In genomic region chr20:23620670-23621386, GRCh38 we compare ENCODE assay signal across 1 cellular context.
TF ChIP-seq lines count a peak whose summit lies in the region.
"Not testable (repeated sequence)": the region's sequence is repeated elsewhere in the genome, so short reads cannot be mapped to it uniquely, and the experiment has no call there.

No MANE protein-coding gene starts in this region.

TF ChIP-seq in HepG2, 621 proteins besides CTCF, POLR2A, EP300 and RAD21 (continued from another document and continues in another):
- TF ChIP-seq ZNF281 (CRISPR knock-in tag; IDR thresholded peaks at IDR 0.05; ENCODE audit: borderline replicate concordance) = peak; percentile 98
- 0 out of 2 replicates have a peak, but pooled peaks have one; percentile 86 for TF ChIP-seq ZNF383 (CRISPR knock-in tag; IDR thresholded peaks at IDR 0.05; ENCODE audit: borderline replicate concordance)
- TF ChIP-seq TP53 (CRISPR knock-in tag; conservative IDR thresholded peaks at IDR 0.05) = peak; percentile 50; the same call in 1 of the 2 replicates
- peak; percentile 66 for TF ChIP-seq ZNF407 (CRISPR knock-in tag; IDR thresholded peaks at IDR 0.05; ENCODE audit: not compliant biosample characterization)
- TF ChIP-seq THAP11 (CRISPR knock-in tag; IDR thresholded peaks at IDR 0.05) = peak; percentile 73
- peak; percentile 84; the same call in 1 of the 2 replicates for TF ChIP-seq NRL (CRISPR knock-in tag; IDR thresholded peaks at IDR 0.05; ENCODE audit: borderline replicate concordance)
- TF ChIP-seq HNF1B (CRISPR knock-in tag; IDR thresholded peaks at IDR 0.05) = peak; percentile 76
- peak; percentile 40; the same call in 1 of the 2 replicates for TF ChIP-seq BRCA1 (CRISPR knock-in tag; IDR thresholded peaks at IDR 0.05)
- peak; percentile 83; the same call in 1 of the 2 replicates for TF ChIP-seq ZNF350 (CRISPR knock-in tag; IDR thresholded peaks at IDR 0.05; ENCODE audit: borderline replicate concordance, low read depth)
- TF ChIP-seq HOXA9 (CRISPR knock-in tag; IDR thresholded peaks at IDR 0.05; ENCODE audit: borderline replicate concordance) = peak; percentile 30; the same call in 1 of the 2 replicates
- TF ChIP-seq FOXP4 (CRISPR knock-in tag; IDR thresholded peaks at IDR 0.05) = peak; percentile 89
- peak; percentile 40; the same call in 1 of the 2 replicates for TF ChIP-seq ZBTB38 (CRISPR knock-in tag; IDR thresholded peaks at IDR 0.05)
- TF ChIP-seq BORCS8-MEF2B (CRISPR knock-in tag; IDR thresholded peaks at IDR 0.05) = peak; percentile 83
- TF ChIP-seq SRY (CRISPR knock-in tag; IDR thresholded peaks at IDR 0.05) = peak; percentile 59; the same call in 1 of the 2 replicates
- peak; percentile 69 for TF ChIP-seq DMAP1 (CRISPR knock-in tag; IDR thresholded peaks at IDR 0.05)
- TF ChIP-seq HOXA3 (CRISPR knock-in tag; IDR thresholded peaks at IDR 0.05) = peak; percentile 87
- TF ChIP-seq ZSCAN29 (CRISPR knock-in tag; conservative IDR thresholded peaks at IDR 0.05) = 0 out of 2 replicates have a peak, but pooled peaks have one; percentile 59
- 0 out of 2 replicates have a peak, but pooled peaks have one; percentile 17 for TF ChIP-seq ZBTB21 (CRISPR knock-in tag; IDR thresholded peaks at IDR 0.05)
- peak; percentile 60; the same call in 1 of the 2 replicates for TF ChIP-seq ZNF784 (CRISPR knock-in tag; IDR thresholded peaks at IDR 0.05; ENCODE audit: borderline replicate concordance)
- TF ChIP-seq SALL1 (CRISPR knock-in tag; IDR thresholded peaks at IDR 0.05) = peak; percentile 97
- TF ChIP-seq ZNF761 (CRISPR knock-in tag; conservative IDR thresholded peaks at IDR 0.05) = peak; percentile 79; the same call in 1 of the 2 replicates
- TF ChIP-seq FOXO1 (CRISPR knock-in tag; IDR thresholded peaks at IDR 0.05) = peak; percentile 92
- TF ChIP-seq, protein P1, sequence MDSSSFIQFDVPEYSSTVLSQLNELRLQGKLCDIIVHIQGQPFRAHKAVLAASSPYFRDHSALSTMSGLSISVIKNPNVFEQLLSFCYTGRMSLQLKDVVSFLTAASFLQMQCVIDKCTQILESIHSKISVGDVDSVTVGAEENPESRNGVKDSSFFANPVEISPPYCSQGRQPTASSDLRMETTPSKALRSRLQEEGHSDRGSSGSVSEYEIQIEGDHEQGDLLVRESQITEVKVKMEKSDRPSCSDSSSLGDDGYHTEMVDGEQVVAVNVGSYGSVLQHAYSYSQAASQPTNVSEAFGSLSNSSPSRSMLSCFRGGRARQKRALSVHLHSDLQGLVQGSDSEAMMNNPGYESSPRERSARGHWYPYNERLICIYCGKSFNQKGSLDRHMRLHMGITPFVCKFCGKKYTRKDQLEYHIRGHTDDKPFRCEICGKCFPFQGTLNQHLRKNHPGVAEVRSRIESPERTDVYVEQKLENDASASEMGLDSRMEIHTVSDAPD (CRISPR knock-in tag; IDR thresholded peaks at IDR 0.05) = 0 out of 2 replicates have a peak, but pooled peaks have one; percentile 7
- TF ChIP-seq GATAD1 (CRISPR knock-in tag; IDR thresholded peaks at IDR 0.05) = peak; percentile 71; the same call in 1 of the 2 replicates
- peak; percentile 57 for TF ChIP-seq ZNF777 (CRISPR knock-in tag; IDR thresholded peaks at IDR 0.05)
- TF ChIP-seq, protein P2, sequence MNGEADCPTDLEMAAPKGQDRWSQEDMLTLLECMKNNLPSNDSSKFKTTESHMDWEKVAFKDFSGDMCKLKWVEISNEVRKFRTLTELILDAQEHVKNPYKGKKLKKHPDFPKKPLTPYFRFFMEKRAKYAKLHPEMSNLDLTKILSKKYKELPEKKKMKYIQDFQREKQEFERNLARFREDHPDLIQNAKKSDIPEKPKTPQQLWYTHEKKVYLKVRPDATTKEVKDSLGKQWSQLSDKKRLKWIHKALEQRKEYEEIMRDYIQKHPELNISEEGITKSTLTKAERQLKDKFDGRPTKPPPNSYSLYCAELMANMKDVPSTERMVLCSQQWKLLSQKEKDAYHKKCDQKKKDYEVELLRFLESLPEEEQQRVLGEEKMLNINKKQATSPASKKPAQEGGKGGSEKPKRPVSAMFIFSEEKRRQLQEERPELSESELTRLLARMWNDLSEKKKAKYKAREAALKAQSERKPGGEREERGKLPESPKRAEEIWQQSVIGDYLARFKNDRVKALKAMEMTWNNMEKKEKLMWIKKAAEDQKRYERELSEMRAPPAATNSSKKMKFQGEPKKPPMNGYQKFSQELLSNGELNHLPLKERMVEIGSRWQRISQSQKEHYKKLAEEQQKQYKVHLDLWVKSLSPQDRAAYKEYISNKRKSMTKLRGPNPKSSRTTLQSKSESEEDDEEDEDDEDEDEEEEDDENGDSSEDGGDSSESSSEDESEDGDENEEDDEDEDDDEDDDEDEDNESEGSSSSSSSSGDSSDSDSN (CRISPR knock-in tag; IDR thresholded peaks at IDR 0.05) = peak; percentile 65
- TF ChIP-seq POGZ (CRISPR knock-in tag; IDR thresholded peaks at IDR 0.05) = peak; percentile 63
- TF ChIP-seq ZGPAT (CRISPR knock-in tag; IDR thresholded peaks at IDR 0.05) = peak; percentile 84
- TF ChIP-seq ZNF710 (CRISPR knock-in tag; IDR thresholded peaks at IDR 0.05; ENCODE audit: borderline replicate concordance) = 0 out of 2 replicates have a peak, but pooled peaks have one; percentile 36
- TF ChIP-seq FOXP1 (IDR thresholded peaks at IDR 0.05) = not testable (repeated sequence)
- peak; percentile 80 for TF ChIP-seq FOXP1 (CRISPR knock-in tag; IDR thresholded peaks at IDR 0.05)
- 0 out of 2 replicates have a peak, but pooled peaks have one; percentile 43 for TF ChIP-seq JUND (CRISPR knock-in tag; IDR thresholded peaks at IDR 0.05)
